Comparison of ENCODE assay signal across 8 cellular contexts in genomic region chr11:57493507-57494503, GRCh38. TPM values are rescaled to one million over a fixed set of nuclear protein-coding genes. Genes with fewer than 3 reads are reported as not detected.
A peak's percentile ranks its signal among the peaks of the same experiment; 100 is the strongest.
DNase-seq lines count a peak whose midpoint lies in the region; ATAC-seq and TF ChIP-seq lines count a peak whose summit lies in the region.

No MANE protein-coding gene starts in this region.

- DNase-seq in AG09309 (ENCODE audit: low read depth) (no peak), HT1080 (ENCODE audit: low read depth) (peak; percentile 26), T-helper 17 cell (peak; percentile 55 to 68 (median 62)), astrocyte of the cerebellum (ENCODE audit: low read depth) (no peak), kidney tubule cell (ENCODE audit: low spot score) (peak; percentile 69), NCI-H226 (no peak)
- DNase-seq in stimulated activated CD4-positive, alpha-beta T cell treated with anti-CD3 and anti-CD28 coated beads, TNF-alpha, amount 100 ng/mL, for 4 hours (ENCODE audit: low read depth in 3 of 3), result peak; percentile 61 to 78 (median 69)

- peaks cover 4% of the 10 kb centered on the region for H3K4me1 Mint-ChIP-seq in T-helper 17 cell

- H3K36me3 Mint-ChIP-seq in T-helper 17 cell (ENCODE audit: low read depth), result peaks cover 3% of the 10 kb centered on the region

- peak; percentile 58 for ATAC-seq in GM19043 (IDR thresholded peaks at IDR 0.05; ENCODE audit: low read depth, unreplicated experiment)
- peak; percentile 90 for ATAC-seq in T-helper 17 cell

- H3K9me3 ChIP-seq in T-helper 17 cell (ENCODE audit: control insufficient read depth, low read length, poor library complexity, severe bottlenecking), result no peaks in the 10 kb centered on the region

- H3K4me3 ChIP-seq in AG09309 (ENCODE audit: control insufficient read depth, low read depth, low read length) (no peak overlapping the region), astrocyte of the cerebellum (ENCODE audit: low read depth, low read length) (no peak overlapping the region)

- in situ Hi-C loops in astrocyte of the cerebellum (cut with HindIII; ENCODE audit: low sequenced_read_pairs), result no loop called here

- no peaks in the 10 kb centered on the region for H3K27me3 Mint-ChIP-seq in T-helper 17 cell

- no peak overlapping the region for H3K27ac Mint-ChIP-seq in T-helper 17 cell

- no peak overlapping the region for H3K4me3 Mint-ChIP-seq in T-helper 17 cell

- TF ChIP-seq CTCF in AG09309 (IDR thresholded peaks at IDR 0.05; ENCODE audit: control insufficient read depth, insufficient read depth, low read depth, low read length, missing control alignments), result peak; percentile 90
- peak; percentile 95 for TF ChIP-seq CTCF in astrocyte of the cerebellum (IDR thresholded peaks at IDR 0.05; ENCODE audit: low read depth, low read length, missing control alignments)

RNA-seq across cellular contexts. Expression of gene SLC43A1, which starts 21.7 kb away (rescaled TPM):
- 13.6 and 14.5 TPM in 2 replicates for total RNA-seq in HT1080 (2014; rRNA removed; shearing (Covaris generic))
- polyA plus RNA-seq in HT1080 (2015; cell fraction: cytosol; rRNA removed), result 17.7 and 19.4 TPM in 2 replicates
- polyA plus RNA-seq in HT1080 (2015; cell fraction: nucleus; rRNA removed), result 36.2 and 36.7 TPM in 2 replicates
- total RNA-seq in T-helper 17 cell, result 1 to 10 TPM; 7.8 to 8.0 TPM

RNA-seq across cellular contexts. Expression of gene RTN4RL2, which starts 33.5 kb away (rescaled TPM):
- 5.6 and 11.3 TPM in 2 replicates for total RNA-seq in HT1080 (2014; rRNA removed; shearing (Covaris generic))
- 23.4 and 26.4 TPM in 2 replicates for polyA plus RNA-seq in HT1080 (2015; cell fraction: cytosol; rRNA removed)
- polyA plus RNA-seq in HT1080 (2015; cell fraction: nucleus; rRNA removed), result 7.6 and 9.5 TPM in 2 replicates
- under 1 TPM in 1 of 2 donors, not detected in 1; 0.23 TPM for total RNA-seq in T-helper 17 cell

RNA-seq across cellular contexts. Expression of gene TIMM10, which starts 36.7 kb away (rescaled TPM):
- total RNA-seq in HT1080 (2014; rRNA removed; shearing (Covaris generic)), result 115 and 191 TPM in 2 replicates
- polyA plus RNA-seq in HT1080 (2015; cell fraction: cytosol; rRNA removed), result 61.0 and 91.2 TPM in 2 replicates
- 23.0 and 26.8 TPM in 2 replicates for polyA plus RNA-seq in HT1080 (2015; cell fraction: nucleus; rRNA removed)
- 10 to 100 TPM; 17.0 to 19.1 TPM for total RNA-seq in T-helper 17 cell

RNA-seq across cellular contexts. Expression of gene SMTNL1, which starts 43.6 kb away (rescaled TPM):
- total RNA-seq in HT1080 (2014; rRNA removed; shearing (Covaris generic)), result not detected in 2 replicates
- polyA plus RNA-seq in HT1080 (2015; cell fraction: cytosol; rRNA removed), result not detected in 2 replicates
- polyA plus RNA-seq in HT1080 (2015; cell fraction: nucleus; rRNA removed), result not detected in 2 replicates
- total RNA-seq in T-helper 17 cell, result not detected

Comparison
In these comparisons a context has a peak if more than half of its experiments do, and no peak if none do; other contexts are left out.
1. DNase-seq: peak in HT1080 (single experiment), T-helper 17 cell (3 of 3), kidney tubule cell (single experiment) and stimulated activated CD4-positive, alpha-beta T cell treated with anti-CD3 and anti-CD28 coated beads, TNF-alpha, amount 100 ng/mL, for 4 hours (3 of 3); none in AG09309 (single experiment), astrocyte of the cerebellum (single experiment) and NCI-H226 (single experiment).